In the genomic region with DNA sequence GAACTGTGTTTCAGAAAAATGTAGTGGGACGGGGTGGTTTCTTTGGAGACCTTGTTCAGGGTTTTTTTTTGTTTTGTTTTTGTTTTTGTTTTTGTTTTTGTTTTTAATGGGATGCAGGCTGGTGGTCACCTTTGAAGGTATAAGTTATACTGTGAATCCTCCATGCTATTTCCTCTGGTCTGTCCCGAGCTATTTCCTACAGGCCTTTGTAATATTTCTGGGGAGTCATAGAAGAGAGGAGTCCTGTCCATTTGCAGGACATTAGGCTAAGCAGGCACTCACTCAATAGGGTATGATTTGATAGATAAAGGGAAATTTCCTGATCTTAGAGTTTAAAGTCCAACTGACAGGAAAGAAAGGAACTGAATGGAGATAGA, we compare ENCODE assay signal across 16 cellular contexts.
DNase-seq lines count a peak whose midpoint lies in the region; ATAC-seq and TF ChIP-seq lines count a peak whose summit lies in the region.
"Had no signal": no experiment of that assay in that cellular context is flagged by ENCODE, and none has a peak within 500 bp of the region (broad histone marks: within the 10 kb centered on the region; RNA-seq: fewer than 3 reads in every experiment).

No MANE protein-coding gene starts in this region.

- no peak overlapping the region for H3K4me3 Mint-ChIP-seq in activated CD4-positive, alpha-beta T cell treated with anti-CD3 and anti-CD28 coated beads, Interleukin-2, amount 10 ng/mL, durations not matched to agents 24 days and 14 days
- H3K4me3 Mint-ChIP-seq in nephron: no peak overlapping the region
- H3K4me3 Mint-ChIP-seq: activated CD4-positive, alpha-beta T cell treated with anti-CD3 and anti-CD28 coated beads, Interleukin-2, amount 10 ng/mL, durations not matched to agents 7 days and 5 days; activated naive CD4-positive, alpha-beta T cell treated with anti-CD3 and anti-CD28 coated beads, Interleukin-2, amount 50 U/mL, for 24 hours had no signal

- H3K4me3 ChIP-seq in dorsolateral prefrontal cortex: no peak overlapping the region
- no peak overlapping the region for H3K4me3 ChIP-seq in body of pancreas
- H3K4me3 ChIP-seq: colonic mucosa, suprapubic skin had no signal

- H3K4me1 ChIP-seq in body of pancreas: no peaks in the 10 kb centered on the region
- H3K4me1 ChIP-seq: colonic mucosa had no signal

- H3K27ac ChIP-seq in RWPE1 (peak overlapping the region; percentile 72), dorsolateral prefrontal cortex (peak overlapping the region in 33 of 59 donors; percentile 1 to 88 (median 67)), body of pancreas (no peak overlapping the region)
- H3K27ac ChIP-seq: colonic mucosa, suprapubic skin had no signal

- no peaks in the 10 kb centered on the region for H3K27me3 Mint-ChIP-seq in activated CD4-positive, alpha-beta T cell treated with anti-CD3 and anti-CD28 coated beads, Interleukin-2, amount 10 ng/mL, durations not matched to agents 24 days and 14 days
- peaks cover 6% of the 10 kb centered on the region for H3K27me3 Mint-ChIP-seq in nephron (ENCODE audit: low read depth)
- H3K27me3 Mint-ChIP-seq: activated CD4-positive, alpha-beta T cell treated with anti-CD3 and anti-CD28 coated beads, Interleukin-2, amount 10 ng/mL, durations not matched to agents 7 days and 5 days had no signal

- no peaks in the 10 kb centered on the region for H3K27me3 ChIP-seq in dorsolateral prefrontal cortex
- H3K27me3 ChIP-seq in body of pancreas: no peaks in the 10 kb centered on the region
- H3K27me3 ChIP-seq: colonic mucosa, heart left ventricle, suprapubic skin had no signal

- H3K9me3 Mint-ChIP-seq in activated CD4-positive, alpha-beta T cell treated with anti-CD3 and anti-CD28 coated beads, Interleukin-2, amount 10 ng/mL, durations not matched to agents 24 days and 14 days: no peaks in the 10 kb centered on the region
- H3K9me3 Mint-ChIP-seq in nephron: no peaks in the 10 kb centered on the region
- H3K9me3 Mint-ChIP-seq: activated naive CD4-positive, alpha-beta T cell treated with anti-CD3 and anti-CD28 coated beads, Interleukin-2, amount 50 U/mL, for 24 hours had no signal

- no peak for ATAC-seq in HG03460 (IDR thresholded peaks at IDR 0.05; ENCODE audit: unreplicated experiment)
- no peak for ATAC-seq in body of pancreas

- H3K27ac Mint-ChIP-seq in activated CD4-positive, alpha-beta T cell treated with anti-CD3 and anti-CD28 coated beads, Interleukin-2, amount 10 ng/mL, durations not matched to agents 24 days and 14 days: peak overlapping the region; percentile 49
- peak overlapping the region; percentile 89 to 98 (median 95) for H3K27ac Mint-ChIP-seq in nephron
- H3K27ac Mint-ChIP-seq: activated CD4-positive, alpha-beta T cell treated with anti-CD3 and anti-CD28 coated beads, Interleukin-2, amount 10 ng/mL, durations not matched to agents 7 days and 5 days; activated naive CD4-positive, alpha-beta T cell treated with anti-CD3 and anti-CD28 coated beads, Interleukin-2, amount 50 U/mL, for 24 hours had no signal

- POLR2A ChIA-PET in RWPE1 (lab: Yijun Ruan, JAX; ENCODE audit: low non-redundant PET): no interaction called here

- 63 to 88% methylated on average over 2 of the region's 2 CpGs for WGBS in body of pancreas, 2 donors

- TF ChIP-seq CTCF in RWPE1 (conservative IDR thresholded peaks at IDR 0.05; ENCODE audit: low read depth) (no peak), dorsolateral prefrontal cortex (IDR thresholded peaks at IDR 0.05 in 54 of 56, conservative IDR thresholded peaks at IDR 0.05 in 2 of 56; ENCODE audit: low read depth in 1 of 56, partially characterized antibody in 56 of 56) (no peak), nephron (IDR thresholded peaks at IDR 0.05; ENCODE audit: unreplicated experiment in 3 of 3) (no peak), body of pancreas (IDR thresholded peaks at IDR 0.05) (no peak)

- H3K36me3 Mint-ChIP-seq in activated CD4-positive, alpha-beta T cell treated with anti-CD3 and anti-CD28 coated beads, Interleukin-2, amount 10 ng/mL, durations not matched to agents 24 days and 14 days (ENCODE audit: low read depth): peaks cover 65% of the 10 kb centered on the region
- H3K36me3 Mint-ChIP-seq in nephron (ENCODE audit: low read depth): no peaks in the 10 kb centered on the region
- H3K36me3 Mint-ChIP-seq: activated naive CD4-positive, alpha-beta T cell treated with anti-CD3 and anti-CD28 coated beads, Interleukin-2, amount 50 U/mL, for 24 hours had no signal

- TF ChIP-seq POLR2A in body of pancreas (IDR thresholded peaks at IDR 0.05): no peak

- intact Hi-C loops in activated CD4-positive, alpha-beta T cell treated with anti-CD3 and anti-CD28 coated beads, Interleukin-2, amount 10 ng/mL, durations not matched to agents 24 days and 14 days (cut with micrococcal nuclease): loop anchor here (1.0 kb wide), 1 partner anchor 9 kb away; no protein-coding TSS in a partner anchor
- intact Hi-C loops in dorsolateral prefrontal cortex (cut with DNase I) (loop anchor here in 1 of 2 donors (5.0 kb wide), 2 partner anchors 35 to 55 kb away; no protein-coding TSS in a partner anchor), body of pancreas (cut with DNase I) (no loop called here)

- no peaks in the 10 kb centered on the region for H3K9me3 ChIP-seq in body of pancreas
- H3K9me3 ChIP-seq: colonic mucosa, heart left ventricle, suprapubic skin had no signal

- DNase-seq in activated CD4-positive, alpha-beta T cell treated with anti-CD3 and anti-CD28 coated beads, Interleukin-2, amount 10 ng/mL, durations not matched to agents 24 days and 14 days: no peak
- DNase-seq in activated CD4-positive, alpha-beta T cell treated with anti-CD3 and anti-CD28 coated beads for 4 hours: no peak
- DNase-seq in RWPE1 (ENCODE audit: low spot score) (no peak), dorsolateral prefrontal cortex (no peak), body of pancreas (no peak), CD1c-positive myeloid dendritic cell (ENCODE audit: extremely low spot score) (no peak)
- DNase-seq: activated CD4-positive, alpha-beta T cell treated with anti-CD3 and anti-CD28 coated beads, Interleukin-2, amount 10 ng/mL, durations not matched to agents 7 days and 5 days; colonic mucosa; Karpas-422; NCI-H1092; NCI-H524 treated with DMSO at 0.1 percent for 48 hours had no signal

- CTCF ChIA-PET in RWPE1 (lab: Yijun Ruan, JAX): interaction anchor here (0.6 to 1.2 kb wide), 3 partner anchors 12 to 1379 kb away, joined by 3 to 5 read pairs (median 4); no protein-coding TSS in a partner anchor

- H3K36me3 ChIP-seq in body of pancreas (replicated peaks in 1 of 2; ENCODE audit: insufficient read depth in 1 of 2, low read depth in 2 of 2): no peaks in the 10 kb centered on the region
- H3K36me3 ChIP-seq: suprapubic skin had no signal

- peaks cover 14% of the 10 kb centered on the region for H3K4me1 Mint-ChIP-seq in activated CD4-positive, alpha-beta T cell treated with anti-CD3 and anti-CD28 coated beads, Interleukin-2, amount 10 ng/mL, durations not matched to agents 24 days and 14 days
- H3K4me1 Mint-ChIP-seq in nephron: peaks cover 27% of the 10 kb centered on the region
- H3K4me1 Mint-ChIP-seq: activated naive CD4-positive, alpha-beta T cell treated with anti-CD3 and anti-CD28 coated beads, Interleukin-2, amount 50 U/mL, for 24 hours had no signal

Comparison
In these comparisons a context has a peak if more than half of its experiments do, and no peak if none do; other contexts are left out.
1. H3K27ac ChIP-seq: peak in RWPE1 (single experiment) and dorsolateral prefrontal cortex (33 of 59); none in body of pancreas (0 of 4).